In genomic region chr14:90506748-90507147, GRCh38 we compare ENCODE assay signal across 2 cellular contexts.
TF ChIP-seq lines count a peak whose summit lies in the region.

No MANE protein-coding gene starts in this region.

TF ChIP-seq in HepG2, 621 proteins besides CTCF, POLR2A, EP300 and RAD21:
- TF ChIP-seq PITX1 (CRISPR knock-in tag; IDR thresholded peaks at IDR 0.05): no peak
- 0 out of 2 replicates have a peak, but pooled peaks have one; percentile 36 for TF ChIP-seq ZBTB40 (IDR thresholded peaks at IDR 0.05)
- peak; percentile 97 for TF ChIP-seq ZBTB40 (CRISPR knock-in tag; IDR thresholded peaks at IDR 0.05)
TF ChIP-seq in HepG2: peak in this region for 1.

TF ChIP-seq in K562, 482 proteins besides CTCF, POLR2A, EP300 and RAD21:
- TF ChIP-seq TAF9B (IDR thresholded peaks at IDR 0.05; ENCODE audit: partially characterized antibody): no peak
- peak; percentile 95 for TF ChIP-seq ZBTB40 (IDR thresholded peaks at IDR 0.05)
- TF ChIP-seq ZBTB40 (CRISPR knock-in tag; IDR thresholded peaks at IDR 0.05): peak; percentile 93
